ENCODE assay signal across 10 cellular contexts in the genomic region with DNA sequence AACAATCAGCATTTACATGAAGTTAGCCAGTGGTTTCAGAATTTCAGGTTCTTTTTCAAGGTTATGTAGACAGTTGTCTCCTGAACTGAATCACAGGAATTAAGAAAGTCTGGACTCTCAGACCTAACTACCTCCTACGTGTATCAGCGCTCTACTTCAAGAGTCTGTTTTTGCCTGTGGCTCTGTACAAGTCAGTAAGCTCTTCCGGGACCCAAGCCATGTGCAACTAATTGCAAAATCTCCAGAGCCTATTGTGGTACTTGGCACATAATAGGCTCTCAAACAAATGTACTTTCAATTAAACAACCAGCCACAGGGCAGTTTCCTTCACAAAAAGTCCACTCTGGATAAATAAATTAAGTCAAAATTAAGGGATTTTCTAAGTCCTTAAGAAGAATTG.
DNase-seq lines count a peak whose midpoint lies in the region; ATAC-seq and TF ChIP-seq lines count a peak whose summit lies in the region.
"Had no signal": no experiment of that assay in that cellular context is flagged by ENCODE, and none has a peak within 500 bp of the region (broad histone marks: within the 10 kb centered on the region; RNA-seq: fewer than 3 reads in every experiment).

No MANE protein-coding gene starts in this region.

- no peaks in the 10 kb centered on the region for H3K36me3 ChIP-seq in IMR-90 (ENCODE audit: control insufficient read depth, insufficient read depth, low read length)
- no peaks in the 10 kb centered on the region for H3K36me3 ChIP-seq in esophagus squamous epithelium

- no peak overlapping the region for H4K8ac ChIP-seq in IMR-90 (ENCODE audit: low read depth in 2 of 2, low read length in 2 of 2)

- H3K4me1 ChIP-seq in IMR-90 (ENCODE audit: control insufficient read depth, insufficient read depth, low read length) (no peaks in the 10 kb centered on the region), esophagus squamous epithelium (peaks cover 0 to 23% (median 21%) of the 10 kb centered on the region in 3 donors)

- no peak overlapping the region for H2AK5ac ChIP-seq in IMR-90 (ENCODE audit: low read depth, low read length)

- no peak overlapping the region for H2AFZ ChIP-seq in IMR-90 (replicated peaks; ENCODE audit: low read length, poor library complexity)

- peak; percentile 4 for DNase-seq in IMR-90
- DNase-seq in NCI-H82 treated with DMSO at 0.1 percent for 48 hours (lab: John Stamatoyannopoulos, UW; ENCODE audit: unreplicated experiment): peak; percentile 8
- DNase-seq in esophagus squamous epithelium (lab: John Stamatoyannopoulos, UW): no peak
- peak; percentile 87 for DNase-seq in renal cortical epithelial cell (ENCODE audit: low read depth)
- DNase-seq in natural killer cell treated with Interleukin-12 subunit alpha and Interleukin-12 subunit beta and Interleukin-15 and Interleukin-18, amount 100 ng/mL, for 72 hours (ENCODE audit: low spot score): no peak
- DNase-seq in Calu3: no peak
- DNase-seq in DMS 273 treated with DMSO at 0.1 percent for 48 hours (lab: John Stamatoyannopoulos, UW): no peak
- DNase-seq in OCI-M2 (lab: John Stamatoyannopoulos, UW; ENCODE audit: unreplicated experiment): no peak
- DNase-seq: activated CD4-positive, alpha-beta T cell treated with anti-CD3 and anti-CD28 coated beads, Interleukin-2, amount 50 U/mL, for 1 hour had no signal

- POLR2A ChIA-PET in IMR-90 (lab: Charles Lee; ENCODE audit: unreplicated experiment): no interaction called here

- no TSS peak for BruUV-seq in IMR-90 (replicated peaks; lab: Mats Ljungman, UMichigan)
- BruUV-seq in Calu3 (replicated peaks; lab: Mats Ljungman, UMichigan): no TSS peak

- intact Hi-C loops in IMR-90 (cut with micrococcal nuclease): no loop called here
- intact Hi-C loops in esophagus squamous epithelium (cut with DNase I): no loop called here
- intact Hi-C loops in Calu3 (cut with micrococcal nuclease; ENCODE audit: unreplicated experiment): no loop called here

- H3K79me1 ChIP-seq in IMR-90 (ENCODE audit: low read depth in 1 of 2, low read length in 2 of 2): no peaks in the 10 kb centered on the region

- WGBS in IMR-90 (ENCODE audit: extremely low coverage in 2 of 2, insufficient read length in 1 of 2), 2 experiments: no CpG with 5 or more reads among the region's 3 CpGs
- 16 to 24% methylated on average over 3 of the region's 3 CpGs for WGBS in esophagus squamous epithelium, 2 donors

- no peak overlapping the region for H4K5ac ChIP-seq in IMR-90 (ENCODE audit: low read depth, low read length)

- H3K9me3 Mint-ChIP-seq in natural killer cell treated with Interleukin-12 subunit alpha and Interleukin-12 subunit beta and Interleukin-15 and Interleukin-18, amount 100 ng/mL, for 72 hours: no peaks in the 10 kb centered on the region
- H3K9me3 Mint-ChIP-seq in Calu3 (ENCODE audit: low read depth, unreplicated experiment): no peaks in the 10 kb centered on the region
- H3K9me3 Mint-ChIP-seq: IgD-negative memory B cell had no signal

- no peak for TF ChIP-seq RAD21 in IMR-90 (IDR thresholded peaks at IDR 0.05; ENCODE audit: low read length)

- no peak overlapping the region for H2BK120ac ChIP-seq in IMR-90 (ENCODE audit: low read depth, low read length)

- no peak overlapping the region for H2BK5ac ChIP-seq in IMR-90 (ENCODE audit: low read depth, low read length, poor library complexity, severe bottlenecking)

- no peak for TF ChIP-seq CTCF in IMR-90 (conservative IDR thresholded peaks at IDR 0.05; ENCODE audit: low read depth, low read length)
- no peak for TF ChIP-seq CTCF in esophagus squamous epithelium (IDR thresholded peaks at IDR 0.05)
- TF ChIP-seq CTCF in Calu3 (IDR thresholded peaks at IDR 0.05; ENCODE audit: unreplicated experiment): no peak

- H3K23ac ChIP-seq in IMR-90 (ENCODE audit: low read depth, low read length): no peak overlapping the region

- H3K14ac ChIP-seq in IMR-90 (replicated peaks; ENCODE audit: low read depth, low read length): no peak overlapping the region

- no peaks in the 10 kb centered on the region for H3K9me1 ChIP-seq in IMR-90 (ENCODE audit: insufficient read depth, low read length)

- no peaks in the 10 kb centered on the region for H3K9me3 ChIP-seq in IMR-90 (ENCODE audit: control insufficient read depth, insufficient read depth, low read length)
- no peaks in the 10 kb centered on the region for H3K9me3 ChIP-seq in esophagus squamous epithelium

- H3K4me2 ChIP-seq in IMR-90 (ENCODE audit: low read depth, low read length): no peak overlapping the region

- H3K27ac Mint-ChIP-seq in natural killer cell treated with Interleukin-12 subunit alpha and Interleukin-12 subunit beta and Interleukin-15 and Interleukin-18, amount 100 ng/mL, for 72 hours: no peak overlapping the region
- H3K27ac Mint-ChIP-seq in Calu3 (ENCODE audit: unreplicated experiment): no peak overlapping the region

- no peak overlapping the region for H3K18ac ChIP-seq in IMR-90 (ENCODE audit: low read depth, low read length)

- no peak overlapping the region for H4K91ac ChIP-seq in IMR-90 (ENCODE audit: insufficient read depth, low read depth, low read length)

- H3K9ac ChIP-seq in IMR-90 (ENCODE audit: low read depth, low read length): no peak overlapping the region

- H2BK15ac ChIP-seq in IMR-90 (ENCODE audit: low read depth, low read length): no peak overlapping the region

- TF ChIP-seq POLR2A in IMR-90 (IDR thresholded peaks at IDR 0.05; ENCODE audit: low read depth, low read length) (no peak), esophagus squamous epithelium (IDR thresholded peaks at IDR 0.05) (no peak)

- H3K4me1 Mint-ChIP-seq in natural killer cell treated with Interleukin-12 subunit alpha and Interleukin-12 subunit beta and Interleukin-15 and Interleukin-18, amount 100 ng/mL, for 72 hours (ENCODE audit: low read depth in 2 of 2): peaks cover 0 to 3% of the 10 kb centered on the region in 2 donors
- peaks cover 22% of the 10 kb centered on the region for H3K4me1 Mint-ChIP-seq in Calu3 (ENCODE audit: low read depth, unreplicated experiment)

- in situ Hi-C loops in IMR-90 (cut with MboI; ENCODE audit: low sequenced_read_pairs): no loop called here

- no peaks in the 10 kb centered on the region for H4K20me1 ChIP-seq in IMR-90 (ENCODE audit: insufficient read depth, low read length)

- dilution Hi-C loops in IMR-90 (cut with HindIII; ENCODE audit: low sequenced_read_pairs, unreplicated experiment): no loop called here

- no peak overlapping the region for H2BK20ac ChIP-seq in IMR-90 (ENCODE audit: low read depth, low read length)

- H3K36me3 Mint-ChIP-seq in natural killer cell treated with Interleukin-12 subunit alpha and Interleukin-12 subunit beta and Interleukin-15 and Interleukin-18, amount 100 ng/mL, for 72 hours: no peaks in the 10 kb centered on the region
- no peaks in the 10 kb centered on the region for H3K36me3 Mint-ChIP-seq in Calu3 (ENCODE audit: insufficient read depth, unreplicated experiment)

- H2AK9ac ChIP-seq in IMR-90 (replicated peaks; ENCODE audit: low read depth, low read length, poor library complexity): no peak overlapping the region

- peaks cover 3 to 27% of the 10 kb centered on the region in 2 donors for H3K27me3 Mint-ChIP-seq in natural killer cell treated with Interleukin-12 subunit alpha and Interleukin-12 subunit beta and Interleukin-15 and Interleukin-18, amount 100 ng/mL, for 72 hours
- no peaks in the 10 kb centered on the region for H3K27me3 Mint-ChIP-seq in Calu3 (ENCODE audit: unreplicated experiment)
- H3K27me3 Mint-ChIP-seq: IgD-negative memory B cell had no signal

- no peak overlapping the region for H3K4me3 Mint-ChIP-seq in natural killer cell treated with Interleukin-12 subunit alpha and Interleukin-12 subunit beta and Interleukin-15 and Interleukin-18, amount 100 ng/mL, for 72 hours
- H3K4me3 Mint-ChIP-seq in Calu3 (ENCODE audit: low read depth, unreplicated experiment): no peak overlapping the region

- CTCF ChIA-PET in IMR-90 (lab: Yijun Ruan, JAX): no interaction called here
- CTCF ChIA-PET in Calu3 (lab: Charles Lee): no interaction called here

- H3K27ac ChIP-seq in IMR-90 (ENCODE audit: insufficient read depth, low read length): no peak overlapping the region
- H3K27ac ChIP-seq in esophagus squamous epithelium: peak overlapping the region; percentile 9 to 74 (median 60)

- H3K56ac ChIP-seq in IMR-90 (ENCODE audit: extremely low read depth, insufficient read depth, low read length): no peak overlapping the region

- no peak for ATAC-seq in IMR-90 (ENCODE audit: low read depth)
- ATAC-seq in natural killer cell treated with Interleukin-12 subunit alpha and Interleukin-12 subunit beta and Interleukin-15 and Interleukin-18, amount 100 ng/mL, for 72 hours: no peak

- H3K27me3 ChIP-seq in IMR-90 (ENCODE audit: control insufficient read depth, insufficient read depth, low read length): no peaks in the 10 kb centered on the region
- no peaks in the 10 kb centered on the region for H3K27me3 ChIP-seq in esophagus squamous epithelium

- no peak overlapping the region for H3K4ac ChIP-seq in IMR-90 (ENCODE audit: low read depth, low read length)

- H3K4me3 ChIP-seq in IMR-90 (ENCODE audit: insufficient read depth, low read depth, low read length) (no peak overlapping the region), esophagus squamous epithelium (no peak overlapping the region)

TF ChIP-seq in IMR-90, 13 proteins besides CTCF, POLR2A, EP300 and RAD21:
- TF ChIP-seq MAZ (IDR thresholded peaks at IDR 0.05; ENCODE audit: borderline replicate concordance, low read depth, low read length) (no peak), MAFK (IDR thresholded peaks at IDR 0.05; ENCODE audit: low read depth, low read length) (no peak), NFE2L2 (IDR thresholded peaks at IDR 0.05; ENCODE audit: low read depth, low read length) (no peak)
- TF ChIP-seq, protein P1, sequence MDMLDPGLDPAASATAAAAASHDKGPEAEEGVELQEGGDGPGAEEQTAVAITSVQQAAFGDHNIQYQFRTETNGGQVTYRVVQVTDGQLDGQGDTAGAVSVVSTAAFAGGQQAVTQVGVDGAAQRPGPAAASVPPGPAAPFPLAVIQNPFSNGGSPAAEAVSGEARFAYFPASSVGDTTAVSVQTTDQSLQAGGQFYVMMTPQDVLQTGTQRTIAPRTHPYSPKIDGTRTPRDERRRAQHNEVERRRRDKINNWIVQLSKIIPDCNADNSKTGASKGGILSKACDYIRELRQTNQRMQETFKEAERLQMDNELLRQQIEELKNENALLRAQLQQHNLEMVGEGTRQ (IDR thresholded peaks at IDR 0.05; ENCODE audit: low read depth, low read length): no peak

Comparison
In these comparisons a context has a peak if more than half of its experiments do, and no peak if none do; other contexts are left out.
1. DNase-seq: peak in IMR-90 (single experiment), NCI-H82 treated with DMSO at 0.1 percent for 48 hours (single experiment) and renal cortical epithelial cell (single experiment); none in esophagus squamous epithelium (single experiment), natural killer cell treated with Interleukin-12 subunit alpha and Interleukin-12 subunit beta and Interleukin-15 and Interleukin-18, amount 100 ng/mL, for 72 hours (single experiment), Calu3 (single experiment), DMS 273 treated with DMSO at 0.1 percent for 48 hours (single experiment) and OCI-M2 (single experiment).